14 cellular contexts compared by ENCODE assay signal in genomic region chr6:87660226-87660886, GRCh38. TPM values are rescaled to one million over a fixed set of nuclear protein-coding genes. Genes with fewer than 3 reads are reported as not detected.
DNase-seq lines count a peak whose midpoint lies in the region; ATAC-seq and TF ChIP-seq lines count a peak whose summit lies in the region.
"Had no signal": no experiment of that assay in that cellular context is flagged by ENCODE, and none has a peak within 500 bp of the region (broad histone marks: within the 10 kb centered on the region; RNA-seq: fewer than 3 reads in every experiment).

No MANE protein-coding gene starts in this region.

- peaks cover 65% of the 10 kb centered on the region for H3K36me3 ChIP-seq in RWPE2 (ENCODE audit: low read depth)
- no peaks in the 10 kb centered on the region for H3K36me3 ChIP-seq in PC-9 (ENCODE audit: low read depth)

- no peak overlapping the region for H2AFZ ChIP-seq in PC-9

- H3K9me2 ChIP-seq in PC-9 (ENCODE audit: insufficient read depth) = no peaks in the 10 kb centered on the region

- DNase-seq in GM04503 (ENCODE audit: low read depth) = peak; percentile 55
- DNase-seq in RWPE2 (ENCODE audit: low spot score) = no peak
- peak; percentile 49 for DNase-seq in fibroblast of the conjunctiva (ENCODE audit: low read depth)
- peak; percentile 57 for DNase-seq in skeletal muscle cell (ENCODE audit: low read depth)
- no peak for DNase-seq in PC-9
- no peak for DNase-seq in NCI-H2227 (lab: John Stamatoyannopoulos, UW; ENCODE audit: unreplicated experiment)
- DNase-seq in NCI-H187 treated with DMSO at 0.1 percent for 48 hours (lab: John Stamatoyannopoulos, UW) = no peak
- DNase-seq: activated CD4-positive, alpha-beta T cell treated with anti-CD3 and anti-CD28 coated beads for 48 hours; DMS53; head of caudate nucleus; NCI-H1930; SHP77 treated with DMSO at 0.1 percent for 48 hours; stimulated activated CD4-positive, alpha-beta T cell treated with anti-CD3 and anti-CD28 coated beads, Interleukin-4, amount 100 ng/mL, for 4 hours had no signal

- H3K27me3 ChIP-seq in RWPE2 (ENCODE audit: insufficient read depth, poor library complexity, severe bottlenecking) = no peaks in the 10 kb centered on the region
- no peaks in the 10 kb centered on the region for H3K27me3 ChIP-seq in PC-9 (ENCODE audit: insufficient read depth, low read depth)

- H3K27ac ChIP-seq in RWPE2 (ENCODE audit: poor library complexity, severe bottlenecking) (no peak overlapping the region), PC-9 (no peak overlapping the region)

- no peaks in the 10 kb centered on the region for H3K9me3 ChIP-seq in RWPE2 (ENCODE audit: severe bottlenecking)
- H3K9me3 ChIP-seq in PC-9 (ENCODE audit: insufficient read depth, low read depth) = no peaks in the 10 kb centered on the region

- H3K4me1 ChIP-seq in RWPE2 (ENCODE audit: insufficient read depth, poor library complexity, severe bottlenecking) (no peaks in the 10 kb centered on the region), PC-9 (replicated peaks; ENCODE audit: insufficient read depth) (no peaks in the 10 kb centered on the region)

- POLR2A ChIA-PET in PC-9 (lab: Charles Lee; ENCODE audit: unreplicated experiment) = no interaction called here

- BruUV-seq in PC-9 (replicated peaks; lab: Mats Ljungman, UMichigan) = no TSS peak

- no peaks in the 10 kb centered on the region for H3K79me2 ChIP-seq in PC-9 (ENCODE audit: low read depth)

- H3K4me3 ChIP-seq in RWPE2 (ENCODE audit: severe bottlenecking) (no peak overlapping the region), skeletal muscle cell (ENCODE audit: low read depth, low read length) (no peak overlapping the region), PC-9 (no peak overlapping the region)

- no peak overlapping the region for H3K4me2 ChIP-seq in PC-9

- ATAC-seq in RWPE2 (ENCODE audit: low read depth) (0 out of 3 replicates have a peak, but pooled peaks have one; percentile 58), GM18519 (IDR thresholded peaks at IDR 0.05; ENCODE audit: low FRiP score, unreplicated experiment) (no peak)

- no peaks in the 10 kb centered on the region for H4K20me1 ChIP-seq in PC-9 (ENCODE audit: insufficient read depth)

- TF ChIP-seq CTCF in RWPE2 (IDR thresholded peaks at IDR 0.05; ENCODE audit: poor library complexity, severe bottlenecking) (no peak), PC-9 (conservative IDR thresholded peaks at IDR 0.05) (no peak)

- CTCF ChIA-PET in PC-9 (lab: Charles Lee) = no interaction called here

- intact Hi-C loops in PC-9 (cut with micrococcal nuclease; ENCODE audit: unreplicated experiment) = no loop called here

- no peaks in the 10 kb centered on the region for H3F3A ChIP-seq in PC-9 (ENCODE audit: insufficient read depth, low read depth)

RNA-seq across cellular contexts. Expression of gene AKIRIN2, which starts 41.7 kb away (rescaled TPM):
- total RNA-seq in PC-9 (2021) = 34.7 and 48.3 TPM in 2 replicates

Comparison
In these comparisons a context has a peak if more than half of its experiments do, and no peak if none do; other contexts are left out.
1. DNase-seq: peak in GM04503 (single experiment), fibroblast of the conjunctiva (single experiment) and skeletal muscle cell (single experiment); none in RWPE2 (single experiment), PC-9 (0 of 2), NCI-H2227 (single experiment) and NCI-H187 treated with DMSO at 0.1 percent for 48 hours (single experiment).